9 cellular contexts compared by ENCODE assay signal in genomic region chr4:47531241-47531953, GRCh38. TPM values are rescaled to one million over a fixed set of nuclear protein-coding genes. Genes with fewer than 3 reads are reported as not detected.
DNase-seq lines count a peak whose midpoint lies in the region; ATAC-seq and TF ChIP-seq lines count a peak whose summit lies in the region.
"Had no signal": no experiment of that assay in that cellular context is flagged by ENCODE, and none has a peak within 500 bp of the region (broad histone marks: within the 10 kb centered on the region; RNA-seq: fewer than 3 reads in every experiment).

No MANE protein-coding gene starts in this region.

- no peaks in the 10 kb centered on the region for H3K9me3 ChIP-seq in CD8-positive, alpha-beta T cell (ENCODE audit: low read length)
- no peaks in the 10 kb centered on the region for H3K9me3 ChIP-seq in effector memory CD4-positive, alpha-beta T cell (ENCODE audit: control insufficient read depth, low read length)
- H3K9me3 ChIP-seq in aorta (ENCODE audit: control insufficient read depth, low read length): no peaks in the 10 kb centered on the region

- peaks cover 25% of the 10 kb centered on the region for H3K4me1 ChIP-seq in CD8-positive, alpha-beta T cell (ENCODE audit: insufficient read depth, low read length)
- H3K4me1 ChIP-seq in effector memory CD4-positive, alpha-beta T cell (ENCODE audit: control insufficient read depth, insufficient read depth, low read length, poor library complexity, severe bottlenecking): peaks cover 30% of the 10 kb centered on the region
- peaks cover 6 to 10% of the 10 kb centered on the region in 2 donors for H3K4me1 ChIP-seq in aorta (ENCODE audit: control insufficient read depth in 1 of 2, insufficient read depth in 2 of 2, low read length in 2 of 2)
- H3K4me1 ChIP-seq: parathyroid adenoma had no signal

- H3K4me3 ChIP-seq in CD8-positive, alpha-beta T cell (ENCODE audit: low read depth, low read length): no peak overlapping the region
- no peak overlapping the region for H3K4me3 ChIP-seq in effector memory CD4-positive, alpha-beta T cell (ENCODE audit: insufficient read depth, low read depth, low read length, poor library complexity, severe bottlenecking)
- H3K4me3 ChIP-seq in aorta (ENCODE audit: low read length in 2 of 2): no peak overlapping the region

- H3K27me3 ChIP-seq in CD8-positive, alpha-beta T cell (ENCODE audit: insufficient read depth, low read length): no peaks in the 10 kb centered on the region
- no peaks in the 10 kb centered on the region for H3K27me3 ChIP-seq in effector memory CD4-positive, alpha-beta T cell (replicated peaks; ENCODE audit: control insufficient read depth, insufficient read depth, low read length, poor library complexity, severe bottlenecking)
- no peaks in the 10 kb centered on the region for H3K27me3 ChIP-seq in aorta (ENCODE audit: control insufficient read depth in 1 of 2, insufficient read depth in 2 of 2, low read length in 1 of 2)

- peak overlapping the region; percentile 57 for H3K4me3 Mint-ChIP-seq in CD8-positive, alpha-beta T cell
- peak overlapping the region; percentile 33 for H3K4me3 Mint-ChIP-seq in activated B cell treated with CpG ODN at 0.5 μM for 24 hours
- peak overlapping the region; percentile 43 to 79 (median 70) for H3K4me3 Mint-ChIP-seq in naive thymus-derived CD8-positive, alpha-beta T cell

- peak; percentile 92 for ATAC-seq in CD8-positive, alpha-beta T cell
- ATAC-seq in GM21360 (IDR thresholded peaks at IDR 0.05; ENCODE audit: unreplicated experiment): peak; percentile 99
- ATAC-seq in HG03558 (IDR thresholded peaks at IDR 0.05; ENCODE audit: extremely low read depth, unreplicated experiment): peak; percentile 99
- peak; percentile 90 for ATAC-seq in activated B cell treated with CpG ODN at 0.5 μM for 24 hours (ENCODE audit: low read depth)
- ATAC-seq in naive thymus-derived CD8-positive, alpha-beta T cell: peak; percentile 99
- ATAC-seq in aorta (ENCODE audit: low FRiP score): peak; percentile 63

- no peaks in the 10 kb centered on the region for H3K36me3 ChIP-seq in CD8-positive, alpha-beta T cell (ENCODE audit: insufficient read depth, low read length)
- H3K36me3 ChIP-seq in effector memory CD4-positive, alpha-beta T cell (ENCODE audit: control insufficient read depth, insufficient read depth, low read length): no peaks in the 10 kb centered on the region
- H3K36me3 ChIP-seq in aorta (ENCODE audit: control insufficient read depth in 1 of 2, insufficient read depth in 2 of 2, low read length in 1 of 2): peaks cover 0 to 4% of the 10 kb centered on the region in 2 donors

- POLR2A ChIA-PET in CD8-positive, alpha-beta T cell (lab: Charles Lee): interaction anchor here (1.0 to 1.2 kb wide), 4 partner anchors 11 to 68 kb away, joined by 3 to 5 read pairs (median 4); partner anchors contain the start of genes ATP10D and COMMD8
- POLR2A ChIA-PET in activated B cell treated with CpG ODN at 0.5 μM for 24 hours (lab: Charles Lee): interaction anchor here (0.6 to 0.8 kb wide), 3 partner anchors 22 to 68 kb away, joined by 3 to 5 read pairs (median 4); partner anchors contain the start of gene COMMD8
- POLR2A ChIA-PET in naive thymus-derived CD8-positive, alpha-beta T cell (lab: Charles Lee): interaction anchor here (0.6 to 1.6 kb wide), 4 partner anchors 45 to 131 kb away, joined by 3 to 9 read pairs (median 4); partner anchors contain the start of genes ATP10D and COMMD8

- intact Hi-C loops in CD8-positive, alpha-beta T cell (cut with DNase I, micrococcal nuclease): no loop called here
- intact Hi-C loops in activated B cell treated with CpG ODN at 0.5 μM for 24 hours (cut with micrococcal nuclease): loop anchor here (1.0 kb wide), 1 partner anchor 12 kb away; no protein-coding TSS in a partner anchor
- intact Hi-C loops in aorta (cut with DNase I): loop anchor here (5.0 kb wide), 2 partner anchors 34 to 64 kb away; no protein-coding TSS in a partner anchor

- H3K9me3 Mint-ChIP-seq in CD8-positive, alpha-beta T cell: peaks cover 6% of the 10 kb centered on the region
- H3K9me3 Mint-ChIP-seq in activated B cell treated with CpG ODN at 0.5 μM for 24 hours: peaks cover 11% of the 10 kb centered on the region
- H3K9me3 Mint-ChIP-seq in naive thymus-derived CD8-positive, alpha-beta T cell: peaks cover 0 to 22% (median 5%) of the 10 kb centered on the region in 9 donors

- 43 to 44% methylated on average over 2 of the region's 2 CpGs for WGBS in aorta, 2 donors

- CTCF ChIA-PET in CD8-positive, alpha-beta T cell (lab: Charles Lee): interaction anchor here (1.0 kb wide), 1 partner anchor 32 kb away, joined by 5 read pairs; no protein-coding TSS in a partner anchor
- CTCF ChIA-PET in activated B cell treated with CpG ODN at 0.5 μM for 24 hours (lab: Charles Lee): interaction anchor here (1.1 to 2.4 kb wide), 2 partner anchors 13 to 68 kb away, joined by 3 to 9 read pairs; partner anchors contain the start of gene COMMD8

- no peak for TF ChIP-seq CTCF in CD8-positive, alpha-beta T cell (IDR thresholded peaks at IDR 0.05)
- no peak for TF ChIP-seq CTCF in activated B cell treated with CpG ODN at 0.5 μM for 24 hours (IDR thresholded peaks at IDR 0.05)

- H3K4me1 Mint-ChIP-seq in CD8-positive, alpha-beta T cell (ENCODE audit: low read depth): peaks cover 46% of the 10 kb centered on the region
- peaks cover 45% of the 10 kb centered on the region for H3K4me1 Mint-ChIP-seq in activated B cell treated with CpG ODN at 0.5 μM for 24 hours
- H3K4me1 Mint-ChIP-seq in naive thymus-derived CD8-positive, alpha-beta T cell: peaks cover 18 to 54% (median 39%) of the 10 kb centered on the region in 4 donors

- H3K27ac Mint-ChIP-seq in CD8-positive, alpha-beta T cell: peak overlapping the region; percentile 55
- H3K27ac Mint-ChIP-seq in activated B cell treated with CpG ODN at 0.5 μM for 24 hours: peak overlapping the region; percentile 33
- peak overlapping the region in 5 of 10 donors; percentile 43 to 79 (median 67) for H3K27ac Mint-ChIP-seq in naive thymus-derived CD8-positive, alpha-beta T cell

- peaks cover 16% of the 10 kb centered on the region for H3K36me3 Mint-ChIP-seq in CD8-positive, alpha-beta T cell
- peaks cover 85% of the 10 kb centered on the region for H3K36me3 Mint-ChIP-seq in activated B cell treated with CpG ODN at 0.5 μM for 24 hours (ENCODE audit: low read depth)
- peaks cover 0 to 37% (median 0%) of the 10 kb centered on the region in 3 donors for H3K36me3 Mint-ChIP-seq in naive thymus-derived CD8-positive, alpha-beta T cell

- H3K27me3 Mint-ChIP-seq in CD8-positive, alpha-beta T cell (ENCODE audit: low read depth): no peaks in the 10 kb centered on the region
- no peaks in the 10 kb centered on the region for H3K27me3 Mint-ChIP-seq in activated B cell treated with CpG ODN at 0.5 μM for 24 hours
- H3K27me3 Mint-ChIP-seq in naive thymus-derived CD8-positive, alpha-beta T cell: no peaks in the 10 kb centered on the region

- no peak overlapping the region for H3K27ac ChIP-seq in CD8-positive, alpha-beta T cell (ENCODE audit: low read depth, low read length)
- no peak overlapping the region for H3K27ac ChIP-seq in effector memory CD4-positive, alpha-beta T cell (ENCODE audit: insufficient read depth, low read length, poor library complexity, severe bottlenecking)
- peak overlapping the region; percentile 43 to 61 for H3K27ac ChIP-seq in aorta (ENCODE audit: low read depth in 1 of 2, low read length in 2 of 2)
- H3K27ac ChIP-seq: parathyroid adenoma had no signal

- peak; percentile 3 to 71 (median 43) for DNase-seq in CD8-positive, alpha-beta T cell
- DNase-seq in activated B cell treated with CpG ODN at 0.5 μM for 24 hours (no peak), aorta (peak in 1 of 2 donors; percentile 61), ecto neural progenitor cell (ENCODE audit: low spot score) (no peak)
- peak; percentile 24 to 29 (median 27) for DNase-seq in effector memory CD4-positive, alpha-beta T cell
- peak in 9 of 10 donors; percentile 6 to 68 (median 57) for DNase-seq in naive thymus-derived CD8-positive, alpha-beta T cell

RNA-seq across cellular contexts. Expression of gene ATP10D, which starts 46.3 kb away (rescaled TPM):
- 1 to 10 TPM; 2.3 to 2.4 TPM for total RNA-seq in CD8-positive, alpha-beta T cell
- 26.2 and 31.6 TPM in 2 replicates for total RNA-seq in activated B cell treated with CpG ODN at 0.5 μM for 24 hours
- 10 to 100 TPM in 1 of 2 experiments, 1 to 10 TPM in 1; 9.7 to 14.9 TPM for total RNA-seq in naive thymus-derived CD8-positive, alpha-beta T cell
- polyA plus RNA-seq in naive thymus-derived CD8-positive, alpha-beta T cell: 1 to 10 TPM; 2.7 to 5.1 (median 3.8) TPM
- 10 to 100 TPM; 55.6 to 57.4 TPM for total RNA-seq in aorta
- 10 to 100 TPM in 1 of 2 donors, 1 to 10 TPM in 1; 9.3 to 26.9 TPM for polyA plus RNA-seq in aorta

Comparison
In these comparisons a context has a peak if more than half of its experiments do, and no peak if none do; other contexts are left out.
1. DNase-seq: peak in CD8-positive, alpha-beta T cell (7 of 7), effector memory CD4-positive, alpha-beta T cell (3 of 3) and naive thymus-derived CD8-positive, alpha-beta T cell (9 of 10); none in activated B cell treated with CpG ODN at 0.5 μM for 24 hours (single experiment) and ecto neural progenitor cell (single experiment).
2. H3K27ac ChIP-seq: peak in aorta (2 of 2); none in CD8-positive, alpha-beta T cell (single experiment) and effector memory CD4-positive, alpha-beta T cell (single experiment).
3. intact Hi-C loops: an anchor here in activated B cell treated with CpG ODN at 0.5 μM for 24 hours (1.0 kb wide) and aorta (5.0 kb wide); none called in CD8-positive, alpha-beta T cell.
4. Peak in every context shown above with its lines, with median percentiles within 50 percentile points of each other: ATAC-seq and H3K4me3 Mint-ChIP-seq.